34 cellular contexts compared by ENCODE assay signal in the genomic region with DNA sequence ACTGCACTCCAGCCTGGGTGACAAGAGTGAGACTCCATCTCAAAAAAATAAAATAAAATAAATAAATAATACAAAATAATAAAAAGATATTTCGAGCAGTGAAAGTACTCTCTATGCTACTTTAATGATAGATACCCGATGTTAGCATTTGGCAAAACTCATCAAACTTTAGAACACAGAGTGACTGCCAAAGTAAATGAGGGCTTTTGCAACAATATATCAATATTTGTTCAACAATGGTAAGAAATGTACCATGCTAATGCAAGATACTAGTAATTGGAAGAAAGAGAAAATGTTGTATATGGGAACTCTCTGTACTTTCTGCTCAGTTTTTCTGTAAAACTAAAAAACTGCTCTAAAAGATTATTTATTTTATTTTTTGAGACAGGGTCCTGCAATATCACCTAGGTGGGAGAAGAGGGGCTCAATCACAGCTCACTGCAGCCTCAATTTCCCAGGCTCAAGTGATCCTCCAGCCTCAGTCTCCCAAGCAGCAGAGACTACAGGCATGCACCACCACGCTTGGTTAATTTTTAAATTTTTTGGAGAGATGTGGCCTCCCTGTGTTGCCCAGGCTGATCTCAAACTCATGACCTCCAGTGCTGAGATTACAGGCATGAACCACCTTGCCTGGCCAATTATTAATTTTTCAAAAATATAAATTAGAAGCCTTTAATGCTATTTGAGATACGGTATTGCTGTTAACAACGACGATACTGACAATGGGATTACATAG.
"Had no signal": no experiment of that assay in that cellular context is flagged by ENCODE, and none has a peak within 500 bp of the region (broad histone marks: within the 10 kb centered on the region; RNA-seq: fewer than 3 reads in every experiment).

No MANE protein-coding gene starts in this region.

- H3K36me3 ChIP-seq: ascending aorta, breast epithelium, cardiac muscle cell, colonic mucosa, esophagus squamous epithelium, gastroesophageal sphincter had no signal

- H3K9me3 ChIP-seq: ascending aorta, breast epithelium, colonic mucosa, esophagus squamous epithelium, gastroesophageal sphincter had no signal

- H3K9me3 Mint-ChIP-seq: activated CD4-positive, alpha-beta T cell treated with anti-CD3 and anti-CD28 coated beads, Interleukin-2, amount 10 ng/mL, durations not matched to agents 24 days and 14 days; activated naive CD4-positive, alpha-beta T cell treated with anti-CD3 and anti-CD28 coated beads for 36 hours; activated T-helper 2 cell treated with anti-CD3 and anti-CD28 coated beads, Interferon-gamma antibody, Interleukin-2, Interleukin-4, amounts not matched to agents 10 μg/mL and 5 μg/mL and 100 μg/mL, durations not matched to agents 14 hours and 24 hours and 36 hours; T-helper 2 cell treated with Interferon-gamma antibody and Interleukin-4, amounts not matched to agents 5 μg/mL and 100 μg/mL, for 36 hours had no signal

- H3K27ac ChIP-seq: ascending aorta, breast epithelium, cardiac muscle cell, colonic mucosa, epithelial cell of prostate, esophagus squamous epithelium, gastroesophageal sphincter had no signal

- H3K4me3 ChIP-seq: ascending aorta, breast epithelium, cardiac muscle cell, colonic mucosa, esophagus squamous epithelium, gastroesophageal sphincter had no signal

- H3K4me1 ChIP-seq: ascending aorta, breast epithelium, colonic mucosa, esophagus squamous epithelium, gastroesophageal sphincter had no signal

- FAIRE-seq: endometrium, endothelial cell of umbilical vein had no signal

- H3K27me3 ChIP-seq: ascending aorta, breast epithelium, cardiac muscle cell, colonic mucosa, esophagus squamous epithelium, gastroesophageal sphincter had no signal

- ATAC-seq: activated CD4-positive, alpha-beta T cell treated with anti-CD3 and anti-CD28 coated beads for 36 hours; activated CD8-positive, alpha-beta memory T cell treated with anti-CD3 and anti-CD28 coated beads, Interleukin-2, amount 10 ng/mL, durations not matched to agents 7 days and 5 days; activated CD8-positive, alpha-beta T cell treated with anti-CD3 and anti-CD28 coated beads, Interleukin-2, amount 10 ng/mL, durations not matched to agents 7 days and 5 days; activated naive CD4-positive, alpha-beta T cell treated with anti-CD3 and anti-CD28 coated beads, Interleukin-2, amount 50 U/mL, for 72 hours; gastroesophageal sphincter; T-helper 17 cell had no signal

- H3K27me3 Mint-ChIP-seq: activated CD4-positive, alpha-beta memory T cell treated with anti-CD3 and anti-CD28 coated beads for 36 hours; activated CD4-positive, alpha-beta T cell treated with anti-CD3 and anti-CD28 coated beads, Interleukin-2, amount 10 ng/mL, durations not matched to agents 24 days and 14 days; activated CD8-positive, alpha-beta memory T cell treated with anti-CD3 and anti-CD28 coated beads, Interleukin-2, amount 10 ng/mL, durations not matched to agents 7 days and 5 days; T-helper 17 cell had no signal

- H3K4me1 Mint-ChIP-seq: activated CD4-positive, alpha-beta T cell treated with anti-CD3 and anti-CD28 coated beads for 36 hours; activated CD4-positive, alpha-beta T cell treated with anti-CD3 and anti-CD28 coated beads, Interleukin-2, amount 10 ng/mL, durations not matched to agents 24 days and 14 days; activated CD8-positive, alpha-beta memory T cell treated with anti-CD3 and anti-CD28 coated beads, Interleukin-2, amount 10 ng/mL, durations not matched to agents 7 days and 5 days; T-helper 17 cell had no signal

- H3K27ac Mint-ChIP-seq: activated CD4-positive, alpha-beta memory T cell treated with anti-CD3 and anti-CD28 coated beads for 36 hours; activated CD4-positive, alpha-beta T cell treated with anti-CD3 and anti-CD28 coated beads for 36 hours; activated CD4-positive, alpha-beta T cell treated with anti-CD3 and anti-CD28 coated beads, Interleukin-2, amount 10 ng/mL, durations not matched to agents 24 days and 14 days; activated CD8-positive, alpha-beta memory T cell treated with anti-CD3 and anti-CD28 coated beads, Interleukin-2, amount 10 ng/mL, durations not matched to agents 7 days and 5 days; activated CD8-positive, alpha-beta T cell treated with anti-CD3 and anti-CD28 coated beads, Interleukin-2, amount 10 ng/mL, durations not matched to agents 7 days and 5 days; activated naive CD4-positive, alpha-beta T cell treated with anti-CD3 and anti-CD28 coated beads for 36 hours; activated naive CD4-positive, alpha-beta T cell treated with anti-CD3 and anti-CD28 coated beads, Interleukin-2, amount 50 U/mL, for 72 hours; activated naive CD8-positive, alpha-beta T cell treated with anti-CD3 and anti-CD28 coated beads, Interleukin-2, amount 10 ng/mL, durations not matched to agents 7 days and 5 days; activated T-helper 1 cell treated with anti-CD3 and anti-CD28 coated beads, Interleukin-12 subunit alpha, Interleukin-12 subunit beta, Interleukin-2, Interleukin-4 antibody, amounts not matched to agents 30 ng/mL and 10 ng/mL and 1 ng/mL, durations not matched to agents 14 hours and 24 hours and 36 hours; activated T-helper 2 cell treated with anti-CD3 and anti-CD28 coated beads, Interferon-gamma antibody, Interleukin-2, Interleukin-4, amounts not matched to agents 10 μg/mL and 5 μg/mL and 100 μg/mL, durations not matched to agents 14 hours and 24 hours and 36 hours; T-helper 17 cell; T-helper 2 cell treated with Interferon-gamma antibody and Interleukin-4, amounts not matched to agents 5 μg/mL and 100 μg/mL, for 36 hours had no signal

- H3K36me3 Mint-ChIP-seq: activated CD4-positive, alpha-beta memory T cell treated with anti-CD3 and anti-CD28 coated beads for 36 hours; activated CD8-positive, alpha-beta memory T cell treated with anti-CD3 and anti-CD28 coated beads, Interleukin-2, amount 10 ng/mL, durations not matched to agents 7 days and 5 days; activated naive CD4-positive, alpha-beta T cell treated with anti-CD3 and anti-CD28 coated beads, Interleukin-2, amount 50 U/mL, for 72 hours; activated naive CD8-positive, alpha-beta T cell treated with anti-CD3 and anti-CD28 coated beads, Interleukin-2, amount 10 ng/mL, durations not matched to agents 7 days and 5 days; brain had no signal

- DNase-seq: activated CD4-positive, alpha-beta memory T cell treated with anti-CD3 and anti-CD28 coated beads for 36 hours; activated CD4-positive, alpha-beta T cell treated with anti-CD3 and anti-CD28 coated beads for 36 hours; activated CD4-positive, alpha-beta T cell treated with anti-CD3 and anti-CD28 coated beads, Interleukin-2, amount 10 ng/mL, durations not matched to agents 24 days and 14 days; activated CD4-positive, CD25-positive, alpha-beta regulatory T cell; activated CD4-positive, CD25-positive, alpha-beta regulatory T cell treated with anti-CD3 and anti-CD28 coated beads, Interleukin-2, amount 50 U/mL, for 72 hours; activated CD8-positive, alpha-beta memory T cell treated with anti-CD3 and anti-CD28 coated beads, Interleukin-2, amount 10 ng/mL, durations not matched to agents 7 days and 5 days; activated CD8-positive, alpha-beta memory T cell treated with anti-CD3 and anti-CD28 coated beads, Interleukin-2, amount 50 U/mL, for 4 hours; activated CD8-positive, alpha-beta T cell treated with anti-CD3 and anti-CD28 coated beads, Interleukin-2, amount 10 ng/mL, durations not matched to agents 7 days and 5 days; activated effector memory CD4-positive, alpha-beta T cell treated with anti-CD3 and anti-CD28 coated beads, Interleukin-2, amount 50 U/mL, for 16 hours; activated naive CD4-positive, alpha-beta T cell treated with anti-CD3 and anti-CD28 coated beads for 36 hours; activated naive CD8-positive, alpha-beta T cell treated with anti-CD3 and anti-CD28 coated beads, Interleukin-2, amount 10 ng/mL, durations not matched to agents 7 days and 5 days; activated T-cell treated with anti-CD3 and anti-CD28 coated beads, Interleukin-2, amount 50 U/mL, for 1 hour; activated T-cell treated with anti-CD3 and anti-CD28 coated beads, Interleukin-2, amount 50 U/mL, for 48 hours; central memory CD4-positive, alpha-beta T cell; cerebellar nuclear complex; colonic mucosa; effector CD8-positive, alpha-beta T cell; esophagus squamous epithelium; foreskin melanocyte; T-helper 1 cell; T-helper 17 cell; T1000 had no signal

- H3K4me3 Mint-ChIP-seq: activated CD4-positive, alpha-beta memory T cell treated with anti-CD3 and anti-CD28 coated beads for 36 hours; activated CD4-positive, alpha-beta T cell treated with anti-CD3 and anti-CD28 coated beads for 36 hours; activated CD4-positive, alpha-beta T cell treated with anti-CD3 and anti-CD28 coated beads, Interleukin-2, amount 10 ng/mL, durations not matched to agents 24 days and 14 days; activated CD8-positive, alpha-beta memory T cell treated with anti-CD3 and anti-CD28 coated beads, Interleukin-2, amount 10 ng/mL, durations not matched to agents 7 days and 5 days; activated CD8-positive, alpha-beta T cell treated with anti-CD3 and anti-CD28 coated beads, Interleukin-2, amount 10 ng/mL, durations not matched to agents 7 days and 5 days; activated naive CD4-positive, alpha-beta T cell treated with anti-CD3 and anti-CD28 coated beads for 36 hours; activated naive CD8-positive, alpha-beta T cell treated with anti-CD3 and anti-CD28 coated beads, Interleukin-2, amount 10 ng/mL, durations not matched to agents 7 days and 5 days; activated T-helper 1 cell treated with anti-CD3 and anti-CD28 coated beads, Interleukin-12 subunit alpha, Interleukin-12 subunit beta, Interleukin-2, Interleukin-4 antibody, amounts not matched to agents 30 ng/mL and 10 ng/mL and 1 ng/mL, durations not matched to agents 14 hours and 24 hours and 36 hours; brain; T-helper 17 cell; T-helper 2 cell treated with Interferon-gamma antibody and Interleukin-4, amounts not matched to agents 5 μg/mL and 100 μg/mL, for 36 hours had no signal
